1 cellular context compared by ENCODE assay signal in genomic region chr1:12650001-12650421, GRCh38.
TF ChIP-seq lines count a peak whose summit lies in the region.

No MANE protein-coding gene starts in this region.

TF ChIP-seq in HepG2, 621 proteins besides CTCF, POLR2A, EP300 and RAD21:
- TF ChIP-seq GPBP1L1 (CRISPR knock-in tag; IDR thresholded peaks at IDR 0.05) (no peak), ZUFSP (CRISPR knock-in tag; IDR thresholded peaks at IDR 0.05; ENCODE audit: borderline replicate concordance) (no peak), ZNF296 (CRISPR knock-in tag; conservative IDR thresholded peaks at IDR 0.05) (no peak), ZC3H4 (CRISPR knock-in tag; IDR thresholded peaks at IDR 0.05; ENCODE audit: borderline replicate concordance) (no peak), ZNF616 (CRISPR knock-in tag; IDR thresholded peaks at IDR 0.05; ENCODE audit: low read depth) (no peak)
